In the genomic region with DNA sequence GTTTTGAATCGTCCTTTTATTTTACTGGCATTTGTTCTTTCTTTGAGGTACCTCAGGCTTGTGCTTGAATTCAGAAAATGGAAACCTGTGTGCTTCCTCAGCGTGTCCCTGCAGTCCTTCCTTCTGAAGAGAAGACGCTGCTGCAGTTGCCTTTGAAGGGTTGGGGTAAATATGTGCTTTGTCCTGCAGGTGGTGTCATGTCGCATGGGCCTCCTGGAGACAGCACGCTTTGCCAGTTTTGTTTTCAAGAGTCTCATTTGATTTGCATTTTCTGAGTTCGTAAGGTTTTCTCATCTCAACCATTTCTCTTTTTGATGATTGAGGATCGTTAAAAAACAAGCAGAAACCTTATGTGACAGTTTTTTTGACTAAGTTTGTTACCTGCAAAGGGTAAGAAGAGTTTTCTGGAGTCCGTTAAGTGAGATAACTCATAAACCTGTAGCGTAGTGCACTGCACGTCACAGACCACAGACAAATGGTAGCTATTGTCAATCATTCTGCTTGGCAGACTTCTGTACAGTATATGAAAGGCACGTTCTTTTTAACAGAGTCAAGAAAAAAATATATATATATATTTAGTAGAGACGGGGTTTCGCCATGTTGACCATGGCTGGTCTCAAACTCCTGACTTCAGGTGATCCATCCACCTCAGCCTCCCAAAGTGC, we compare ENCODE assay signal across 9 cellular contexts. TPM values are rescaled to one million over a fixed set of nuclear protein-coding genes. Genes with fewer than 3 reads are reported as not detected.
A peak's percentile ranks its signal among the peaks of the same experiment; 100 is the strongest.
DNase-seq lines count a peak whose midpoint lies in the region; ATAC-seq, FAIRE-seq and TF ChIP-seq lines count a peak whose summit lies in the region.
"Had no signal": no experiment of that assay in that cellular context is flagged by ENCODE, and none has a peak within 500 bp of the region (broad histone marks: within the 10 kb centered on the region; RNA-seq: fewer than 3 reads in every experiment).

No MANE protein-coding gene starts in this region.

- no peak overlapping the region for H3K9ac ChIP-seq in astrocyte (ENCODE audit: low read length)

- H3K4me1 ChIP-seq in astrocyte (ENCODE audit: insufficient read depth, low read length), result no peaks in the 10 kb centered on the region

- H3K4me3 Mint-ChIP-seq in astrocyte (ENCODE audit: unreplicated experiment) (no peak overlapping the region), osteocyte (ENCODE audit: unreplicated experiment) (no peak overlapping the region)
- H3K4me3 Mint-ChIP-seq: CD4-positive, CD25-positive, alpha-beta regulatory T cell had no signal

- H3K4me2 ChIP-seq in astrocyte (ENCODE audit: low read length), result no peak overlapping the region

- DNase-seq in SIG-M5 treated with dmso at 0.1 percent for 504 hours (lab: John Stamatoyannopoulos, UW; ENCODE audit: unreplicated experiment) (peak; percentile 30), SIG-M5 (lab: John Stamatoyannopoulos, UW) (no peak), HTR-8/SVneo (ENCODE audit: insufficient read length, low spot score) (peak; percentile 26), astrocyte (ENCODE audit: low read depth) (no peak), osteocyte (ENCODE audit: extremely low spot score, unreplicated experiment) (no peak), NCI-H128 (lab: John Stamatoyannopoulos, UW; ENCODE audit: unreplicated experiment) (no peak), coronary artery (ENCODE audit: low spot score) (no peak)

- H3K27ac ChIP-seq in astrocyte (ENCODE audit: low read depth, low read length) (no peak overlapping the region), coronary artery (no peak overlapping the region)

- H3K36me3 ChIP-seq in astrocyte (ENCODE audit: insufficient read depth, low read length), result no peaks in the 10 kb centered on the region

- H3K27ac Mint-ChIP-seq in astrocyte (ENCODE audit: unreplicated experiment), result no peak overlapping the region
- no peak overlapping the region for H3K27ac Mint-ChIP-seq in osteocyte (ENCODE audit: unreplicated experiment)

- H3K9me3 ChIP-seq in astrocyte (ENCODE audit: insufficient read depth, low read depth, low read length), result no peaks in the 10 kb centered on the region

- no peaks in the 10 kb centered on the region for H3K79me2 ChIP-seq in astrocyte (ENCODE audit: insufficient read depth, low read length)

- no peak overlapping the region for H2AFZ ChIP-seq in astrocyte (ENCODE audit: low read depth, low read length)

- no peak overlapping the region for H3K4me3 ChIP-seq in astrocyte (ENCODE audit: insufficient read depth, low read depth, low read length)
- no peak overlapping the region for H3K4me3 ChIP-seq in coronary artery

- ATAC-seq in GM18511 (IDR thresholded peaks at IDR 0.05; ENCODE audit: unreplicated experiment), result no peak

- H3K27me3 Mint-ChIP-seq in astrocyte (ENCODE audit: low read depth, unreplicated experiment) (no peaks in the 10 kb centered on the region), osteocyte (ENCODE audit: unreplicated experiment) (no peaks in the 10 kb centered on the region)
- H3K27me3 Mint-ChIP-seq: CD4-positive, CD25-positive, alpha-beta regulatory T cell had no signal

- H3K36me3 Mint-ChIP-seq in astrocyte (ENCODE audit: low read depth, unreplicated experiment) (peaks cover 11% of the 10 kb centered on the region), osteocyte (ENCODE audit: unreplicated experiment) (peaks cover 12% of the 10 kb centered on the region)

- peaks cover 5% of the 10 kb centered on the region for H3K9me3 Mint-ChIP-seq in astrocyte (ENCODE audit: unreplicated experiment)
- H3K9me3 Mint-ChIP-seq in osteocyte (ENCODE audit: unreplicated experiment), result no peaks in the 10 kb centered on the region
- H3K9me3 Mint-ChIP-seq: CD4-positive, CD25-positive, alpha-beta regulatory T cell had no signal

- no peaks in the 10 kb centered on the region for H3K27me3 ChIP-seq in astrocyte (ENCODE audit: insufficient read depth, low read length)

- FAIRE-seq in HTR-8/SVneo (lab: Jason Lieb, UNC) (no peak), astrocyte (lab: Jason Lieb, UNC) (no peak)

- TF ChIP-seq CTCF in astrocyte (IDR thresholded peaks at IDR 0.05; ENCODE audit: insufficient read depth, low read depth, low read length), result peak; percentile 32
- TF ChIP-seq CTCF in osteocyte (IDR thresholded peaks at IDR 0.05), result peak; percentile 39
- no peak for TF ChIP-seq CTCF in coronary artery (IDR thresholded peaks at IDR 0.05)

- H3K4me1 Mint-ChIP-seq in astrocyte (ENCODE audit: low read depth, unreplicated experiment), result no peaks in the 10 kb centered on the region
- no peaks in the 10 kb centered on the region for H3K4me1 Mint-ChIP-seq in osteocyte (ENCODE audit: unreplicated experiment)
- H3K4me1 Mint-ChIP-seq: CD4-positive, CD25-positive, alpha-beta regulatory T cell had no signal

- H4K20me1 ChIP-seq in astrocyte (ENCODE audit: insufficient read depth, low read length), result no peaks in the 10 kb centered on the region

RNA-seq across cellular contexts. Expression of a gene that starts 57.0 kb away (rescaled TPM):
- 107 and 110 TPM in 2 replicates for total RNA-seq in astrocyte
- total RNA-seq in osteocyte, result 65.3 and 68.5 TPM in 2 replicates

RNA-seq across cellular contexts. Expression of a gene that starts 57.3 kb away (rescaled TPM):
- total RNA-seq in astrocyte (84.1 and 85.2 TPM in 2 replicates), osteocyte (56.2 and 57.6 TPM in 2 replicates)

Comparison
In these comparisons a context has a peak if more than half of its experiments do, and no peak if none do; other contexts are left out.
1. DNase-seq: peak in SIG-M5 treated with dmso at 0.1 percent for 504 hours (single experiment) and HTR-8/SVneo (single experiment); none in SIG-M5 (single experiment), astrocyte (single experiment), osteocyte (single experiment), NCI-H128 (single experiment) and coronary artery (single experiment).